8 cellular contexts compared by ENCODE assay signal in genomic region chr7:98251844-98252639, GRCh38. TPM values are rescaled to one million over a fixed set of nuclear protein-coding genes. Genes with fewer than 3 reads are reported as not detected.
DNase-seq lines count a peak whose midpoint lies in the region; ATAC-seq and TF ChIP-seq lines count a peak whose summit lies in the region.

TSS of gene TECPR1 (minus strand) at chr7:98252232. CDS start at chr7:98246146, 6,086 bp downstream.

- no peak for TF ChIP-seq POLR2A in lower leg skin (IDR thresholded peaks at IDR 0.05)

- H3K4me1 ChIP-seq in duodenal mucosa (ENCODE audit: control insufficient read depth in 1 of 2, insufficient read depth in 2 of 2, low read length in 2 of 2), result peaks cover 28 to 30% of the 10 kb centered on the region in 2 donors

- DNase-seq in CD1c-positive myeloid dendritic cell (ENCODE audit: extremely low spot score), result peak; percentile 96
- peak; percentile 94 for DNase-seq in NCI-H774 (lab: John Stamatoyannopoulos, UW)
- peak; percentile 86 to 91 for DNase-seq in activated CD4-positive, alpha-beta T cell treated with anti-CD3 and anti-CD28 coated beads, Interleukin-2, amount 50 U/mL, for 48 hours
- peak; percentile 89 to 99 for DNase-seq in lower leg skin (ENCODE audit: low spot score in 2 of 2)
- peak; percentile 78 to 87 for DNase-seq in stimulated activated CD4-positive, alpha-beta T cell treated with anti-CD3 and anti-CD28 coated beads, Interleukin-4, amount 100 ng/mL, for 48 hours (ENCODE audit: low read depth in 2 of 2)

- H3K4me3 ChIP-seq in duodenal mucosa (ENCODE audit: low read depth in 1 of 2, low read length in 2 of 2) (peak within 1 kb of the TSS; percentile 96 to 97), lower leg skin (ENCODE audit: low read depth, poor library complexity, severe bottlenecking) (peak within 1 kb of the TSS; percentile 59)

- peak within 1 kb of the TSS; percentile 88 for H3K27ac ChIP-seq in duodenal mucosa (ENCODE audit: low read depth, low read length)

- H3K36me3 ChIP-seq in duodenal mucosa (ENCODE audit: control insufficient read depth in 1 of 2, insufficient read depth in 2 of 2, low read length in 2 of 2), result peaks cover 0 to 10% of the 10 kb centered on the region in 2 donors

- H3K9me3 ChIP-seq in duodenal mucosa (ENCODE audit: control insufficient read depth in 1 of 2, low read length in 2 of 2), result no peaks in the 10 kb centered on the region

- WGBS in lower leg skin, 2 donors, result 0 to 1% methylated on average over 26 to 33 of the region's 81 CpGs

- no peaks in the 10 kb centered on the region for H3K27me3 ChIP-seq in duodenal mucosa (ENCODE audit: control insufficient read depth in 1 of 2, insufficient read depth in 2 of 2, low read length in 2 of 2)

- intact Hi-C loops in lower leg skin (cut with DNase I; ENCODE audit: low total_unique reads), result no loop called here

- no peak for TF ChIP-seq CTCF in lower leg skin (IDR thresholded peaks at IDR 0.05)

- peak within 1 kb of the TSS; percentile 81 to 84 for H3K9ac ChIP-seq in duodenal mucosa (ENCODE audit: low read depth in 1 of 2, low read length in 2 of 2)

- ATAC-seq in GM19438 (IDR thresholded peaks at IDR 0.05; ENCODE audit: low read depth, unreplicated experiment) (peak; percentile 94), HG03571 (IDR thresholded peaks at IDR 0.05; ENCODE audit: unreplicated experiment) (peak; percentile 98)

RNA-seq across cellular contexts. Expression of gene TECPR1, which starts in this region (rescaled TPM):
- 10 to 100 TPM in 3 of 4 donors, 1 to 10 TPM in 1; 8.1 to 18.4 (median 14.2) TPM for total RNA-seq in lower leg skin

Comparison
In these comparisons a context has a peak if more than half of its experiments do, and no peak if none do; other contexts are left out.
1. Peak in every context shown above with its lines: DNase-seq, ATAC-seq, H3K4me3 ChIP-seq and H3K27ac ChIP-seq.